24 cellular contexts compared by ENCODE assay signal in genomic region chr7:106896268-106896667, GRCh38. TPM values are rescaled to one million over a fixed set of nuclear protein-coding genes. Genes with fewer than 3 reads are reported as not detected.
A peak's percentile ranks its signal among the peaks of the same experiment; 100 is the strongest.
DNase-seq lines count a peak whose midpoint lies in the region; ATAC-seq, FAIRE-seq and TF ChIP-seq lines count a peak whose summit lies in the region.
"Had no signal": no experiment of that assay in that cellular context is flagged by ENCODE, and none has a peak within 500 bp of the region (broad histone marks: within the 10 kb centered on the region; RNA-seq: fewer than 3 reads in every experiment).

No MANE protein-coding gene starts in this region.

- H3K9ac ChIP-seq in OCI-LY3 (ENCODE audit: low read length) (peak overlapping the region; percentile 71), Karpas-422 (ENCODE audit: low read length) (no peak overlapping the region), colonic mucosa (ENCODE audit: low read depth in 2 of 2, low read length in 2 of 2) (no peak overlapping the region)

- no peak for TF ChIP-seq RAD21 in A549 (conservative IDR thresholded peaks at IDR 0.05 in 1 of 2, IDR thresholded peaks at IDR 0.05 in 1 of 2)

- no peak overlapping the region for H3K4me2 ChIP-seq in A549
- no peak overlapping the region for H3K4me2 ChIP-seq in DOHH2 (ENCODE audit: low read length)
- peak overlapping the region; percentile 57 for H3K4me2 ChIP-seq in OCI-LY3 (ENCODE audit: low read length)
- H3K4me2 ChIP-seq in Karpas-422 (ENCODE audit: low read depth, low read length, poor library complexity, severe bottlenecking), result no peak overlapping the region

- H3K36me3 ChIP-seq in DOHH2 (ENCODE audit: control insufficient read depth, low read length), result peaks cover 50% of the 10 kb centered on the region
- H3K36me3 ChIP-seq in OCI-LY3 (replicated peaks; ENCODE audit: low read depth, low read length), result peaks cover 49% of the 10 kb centered on the region
- H3K36me3 ChIP-seq in Karpas-422 (ENCODE audit: insufficient read depth, low read length), result peaks cover 63% of the 10 kb centered on the region
- H3K36me3 ChIP-seq in colonic mucosa, result no peaks in the 10 kb centered on the region
- H3K36me3 ChIP-seq: BE2C had no signal

- no peaks in the 10 kb centered on the region for H3K27me3 Mint-ChIP-seq in natural killer cell (ENCODE audit: low read depth in 2 of 2)
- H3K27me3 Mint-ChIP-seq: CD8-positive, alpha-beta memory T cell; T-cell had no signal

- peaks cover 83 to 91% of the 10 kb centered on the region in 2 donors for H3K4me1 Mint-ChIP-seq in natural killer cell

- peaks cover 21% of the 10 kb centered on the region for H3F3A ChIP-seq in DOHH2 (ENCODE audit: control insufficient read depth, insufficient read depth)

- POLR2A ChIA-PET in A549 (lab: Yijun Ruan, JAX), result no interaction called here

- H3K36me3 Mint-ChIP-seq in natural killer cell, result peaks cover 25% of the 10 kb centered on the region

- peaks cover 3 to 4% of the 10 kb centered on the region in 2 donors for H3K9me3 Mint-ChIP-seq in natural killer cell

- no peak for TF ChIP-seq CTCF in A549 (IDR thresholded peaks at IDR 0.05)
- no peak for TF ChIP-seq CTCF in DOHH2 (IDR thresholded peaks at IDR 0.05; ENCODE audit: low read depth, low read length, poor library complexity, severe bottlenecking)
- no peak for TF ChIP-seq CTCF in OCI-LY3 (IDR thresholded peaks at IDR 0.05; ENCODE audit: low read depth, low read length)
- TF ChIP-seq CTCF in natural killer cell (IDR thresholded peaks at IDR 0.05), result no peak
- TF ChIP-seq CTCF in colonic mucosa (IDR thresholded peaks at IDR 0.05), result no peak

- H3K27ac ChIP-seq in A549, result no peak overlapping the region
- H3K27ac ChIP-seq in DOHH2 (ENCODE audit: low read depth, low read length), result peak overlapping the region; percentile 38; the same call in 1 of the 2 replicates
- peak overlapping the region; percentile 95 for H3K27ac ChIP-seq in OCI-LY3 (ENCODE audit: low read length)
- no peak overlapping the region for H3K27ac ChIP-seq in Karpas-422 (ENCODE audit: low read length)
- H3K27ac ChIP-seq in colonic mucosa, result no peak overlapping the region

- TF ChIP-seq EP300 in A549 (IDR thresholded peaks at IDR 0.05), result no peak

- no peak overlapping the region for H3K4me3 Mint-ChIP-seq in natural killer cell
- H3K4me3 Mint-ChIP-seq: T-cell had no signal

- FAIRE-seq in A549 (lab: Jason Lieb, UNC), result no peak
- FAIRE-seq: D721Med, GM12878 had no signal

- H3K4me1 ChIP-seq in A549, result no peaks in the 10 kb centered on the region
- peaks cover 49% of the 10 kb centered on the region for H3K4me1 ChIP-seq in DOHH2 (ENCODE audit: control insufficient read depth, low read length)
- peaks cover 58% of the 10 kb centered on the region for H3K4me1 ChIP-seq in OCI-LY3 (ENCODE audit: low read length)
- peaks cover 36% of the 10 kb centered on the region for H3K4me1 ChIP-seq in Karpas-422 (ENCODE audit: low read length)
- H3K4me1 ChIP-seq in colonic mucosa, result no peaks in the 10 kb centered on the region
- H3K4me1 ChIP-seq: BE2C had no signal

- CTCF ChIA-PET in A549 (lab: Yijun Ruan, JAX), result no interaction called here

- intact Hi-C loops in natural killer cell (cut with micrococcal nuclease), result no loop called here
- intact Hi-C loops in colonic mucosa (cut with DNase I), result no loop called here

- no peak for TF ChIP-seq POLR2A in A549 (IDR thresholded peaks at IDR 0.05; ENCODE audit: low read length)

- ATAC-seq in A549 (no peak), natural killer cell (no peak), HG02571 (IDR thresholded peaks at IDR 0.05; ENCODE audit: unreplicated experiment) (no peak)
- ATAC-seq: Panc1, Right ventricle myocardium inferior, T-cell had no signal

- H4K20me1 ChIP-seq in DOHH2 (ENCODE audit: control insufficient read depth, insufficient read depth, low read depth, low read length), result no peaks in the 10 kb centered on the region
- H4K20me1 ChIP-seq in OCI-LY3 (ENCODE audit: insufficient read depth, low read length), result no peaks in the 10 kb centered on the region
- no peaks in the 10 kb centered on the region for H4K20me1 ChIP-seq in Karpas-422 (ENCODE audit: insufficient read depth, low read depth, low read length)

- DNase-seq in A549 (ENCODE audit: low read depth in 1 of 2, low spot score in 1 of 2) (no peak), natural killer cell (no peak), Karpas-422 (no peak), colonic mucosa (no peak)
- DNase-seq: BE2C; CD8-positive, alpha-beta memory T cell; DND-41; GDM1; HCEC 1CT; KG1; NCI-H1092; NCI-H187 treated with DMSO at 0.1 percent for 48 hours; NCI-H2171; NCI-H446; NCI-H774; T-cell had no signal

- no peak overlapping the region for H2AFZ ChIP-seq in OCI-LY3 (ENCODE audit: low read depth, low read length)
- no peak overlapping the region for H2AFZ ChIP-seq in Karpas-422 (ENCODE audit: low read length)

- no peaks in the 10 kb centered on the region for H3K27me3 ChIP-seq in DOHH2 (ENCODE audit: control insufficient read depth, low read length)
- H3K27me3 ChIP-seq in OCI-LY3 (ENCODE audit: low read depth, low read length), result no peaks in the 10 kb centered on the region
- H3K27me3 ChIP-seq in Karpas-422 (ENCODE audit: low read length), result no peaks in the 10 kb centered on the region
- H3K27me3 ChIP-seq in colonic mucosa, result no peaks in the 10 kb centered on the region
- H3K27me3 ChIP-seq: BE2C had no signal

- H3K79me2 ChIP-seq in DOHH2 (ENCODE audit: control insufficient read depth, low read length) (peaks cover 4% of the 10 kb centered on the region), OCI-LY3 (ENCODE audit: low read length) (peaks cover 5% of the 10 kb centered on the region; the same call in 1 of the 2 replicates), Karpas-422 (ENCODE audit: low read length) (peaks cover 46% of the 10 kb centered on the region)

- H3K4me3 ChIP-seq in A549 (no peak overlapping the region), DOHH2 (ENCODE audit: low read length) (no peak overlapping the region), OCI-LY3 (ENCODE audit: low read length) (no peak overlapping the region), Karpas-422 (ENCODE audit: low read length) (no peak overlapping the region), colonic mucosa (no peak overlapping the region)
- H3K4me3 ChIP-seq: GM12878 had no signal

- no peaks in the 10 kb centered on the region for H3K9me2 ChIP-seq in DOHH2 (replicated peaks; ENCODE audit: control insufficient read depth, low read length)
- no peaks in the 10 kb centered on the region for H3K9me2 ChIP-seq in Karpas-422 (replicated peaks; ENCODE audit: insufficient read depth, low read length)

- WGBS in A549 (ENCODE audit: missing lambda C conversion rate), result 42% methylated on average over 3 of the region's 3 CpGs

- peak overlapping the region; percentile 71 to 74 for H3K27ac Mint-ChIP-seq in natural killer cell
- H3K27ac Mint-ChIP-seq: T-cell had no signal

- H3K9me3 ChIP-seq in A549 (no peaks in the 10 kb centered on the region; the same call in 2 of the 3 replicates), DOHH2 (ENCODE audit: control insufficient read depth, insufficient read depth, low read length) (no peaks in the 10 kb centered on the region), OCI-LY3 (ENCODE audit: insufficient read depth, low read length) (no peaks in the 10 kb centered on the region; the same call in 1 of the 2 replicates), Karpas-422 (ENCODE audit: low read length) (no peaks in the 10 kb centered on the region), colonic mucosa (no peaks in the 10 kb centered on the region)
- H3K9me3 ChIP-seq: BE2C had no signal

TF ChIP-seq in A549, 52 proteins besides CTCF, POLR2A, EP300 and RAD21:
- no peak for TF ChIP-seq NPAS2 (CRISPR knock-in tag; IDR thresholded peaks at IDR 0.05; ENCODE audit: borderline replicate concordance)
- no peak for TF ChIP-seq MAX (IDR thresholded peaks at IDR 0.05)
- peak; percentile 34 for TF ChIP-seq MAFK (IDR thresholded peaks at IDR 0.05; ENCODE audit: partially characterized antibody)

RNA-seq across cellular contexts. Expression of gene PIK3CG, which starts 31.2 kb away (rescaled TPM):
- polyA plus RNA-seq in A549 (2011; rRNA removed) (not detected in 2 replicates), A549 (2017; fragmentation: RNase III; extraction: RNeasy Plus Mini Kit Qiagen cat#74134 plus additional on column Dnase treatment) (not detected in 3 replicates)
- not detected in 2 replicates for polyA plus RNA-seq in A549 (2012; cell fraction: cytosol; rRNA removed)
- not detected in 2 replicates for polyA plus RNA-seq in A549 (2012; cell fraction: nucleus; rRNA removed)
- polyA minus RNA-seq in A549 (2011; rRNA and poly(A)+ RNA removed), result 0.37 TPM in 1 of 2 replicates, not detected in the other
- total RNA-seq in natural killer cell (10 to 100 TPM; 64.9 to 83.3 (median 78.2) TPM), colonic mucosa (1 to 10 TPM; 2.3 TPM)
- total RNA-seq in Karpas-422 (2014; rRNA removed; shearing (Covaris generic); ENCODE audit: low replicate concordance), result 87.6 and 118 TPM in 2 replicates
- total RNA-seq: MCF 10A had no signal

Comparison
In these comparisons a context has a peak if more than half of its experiments do, and no peak if none do; other contexts are left out.
1. H3K27ac ChIP-seq: peak in DOHH2 (single experiment) and OCI-LY3 (single experiment); none in A549 (0 of 2), Karpas-422 (single experiment) and colonic mucosa (single experiment).
2. RNA of gene PIK3CG, which starts 31.2 kb away (total RNA-seq): 87.6 to 118 TPM in Karpas-422 and 64.9 to 83.3 TPM in natural killer cell; 2.3 TPM in colonic mucosa; every median in the first group is over 10 times any median in the second.